ENCODE assay signal across 25 cellular contexts in the genomic region with DNA sequence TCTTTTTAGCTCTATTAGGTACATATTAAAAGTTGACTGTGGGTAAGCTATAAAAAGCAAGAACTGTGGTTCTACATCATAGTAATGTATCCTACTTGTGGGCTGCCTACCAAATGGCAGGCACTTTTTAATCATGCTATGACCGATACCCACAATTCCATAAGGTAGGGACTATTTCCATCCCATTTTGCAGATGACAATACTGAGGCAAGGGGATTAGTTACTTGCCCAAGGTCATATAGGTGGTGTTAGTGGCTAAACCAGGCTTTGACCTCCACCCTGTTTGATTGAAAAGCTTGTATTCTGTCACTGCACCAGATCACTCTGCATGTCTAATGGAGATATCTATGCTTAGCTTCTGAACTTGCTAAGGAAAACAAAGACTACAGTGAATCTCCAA.
"Had no signal": no experiment of that assay in that cellular context is flagged by ENCODE, and none has a peak within 500 bp of the region (broad histone marks: within the 10 kb centered on the region; RNA-seq: fewer than 3 reads in every experiment).

No MANE protein-coding gene starts in this region.

- ATAC-seq: esophagus mucosa, gastrocnemius medialis, heart right ventricle, left cardiac atrium, left lung, left ventricle myocardium superior, lower lobe of right lung, mucosa of descending colon had no signal

- H3K4me3 ChIP-seq: coronary artery, dorsolateral prefrontal cortex, esophagus squamous epithelium, gastrocnemius medialis, heart right ventricle, left lung, lower lobe of right lung, mucosa of descending colon had no signal

- DNase-seq: dermis blood vessel endothelial cell; dorsolateral prefrontal cortex; effector CD4-positive, alpha-beta T cell; effector memory CD4-positive, alpha-beta T cell; erythroblast; esophagus squamous epithelium; foreskin fibroblast; foreskin melanocyte; gastrocnemius medialis; glutamatergic neuron; head of caudate nucleus; heart right ventricle; hippocampal formation; left cardiac atrium; left lung; left ventricle myocardium superior; lower lobe of right lung; mesenchymal stem cell; mucosa of descending colon; naive B cell had no signal

- H3K9me3 ChIP-seq: esophagus squamous epithelium, gastrocnemius medialis, heart right ventricle, left lung, lower lobe of right lung, mucosa of descending colon had no signal

- H3K4me1 ChIP-seq: esophagus squamous epithelium, gastrocnemius medialis, left lung, lower lobe of right lung had no signal

- H3K27ac ChIP-seq: coronary artery, epithelial cell of prostate, esophagus squamous epithelium, gastrocnemius medialis, heart right ventricle, left lung, lower lobe of right lung had no signal

- H3K36me3 ChIP-seq: gastrocnemius medialis, left lung, lower lobe of right lung had no signal

- FAIRE-seq: colon, islet of Langerhans had no signal

- H3K27me3 ChIP-seq: dorsolateral prefrontal cortex, esophagus squamous epithelium, gastrocnemius medialis, heart right ventricle, left lung had no signal
